ENCODE assay signal across 8 cellular contexts in the genomic region with DNA sequence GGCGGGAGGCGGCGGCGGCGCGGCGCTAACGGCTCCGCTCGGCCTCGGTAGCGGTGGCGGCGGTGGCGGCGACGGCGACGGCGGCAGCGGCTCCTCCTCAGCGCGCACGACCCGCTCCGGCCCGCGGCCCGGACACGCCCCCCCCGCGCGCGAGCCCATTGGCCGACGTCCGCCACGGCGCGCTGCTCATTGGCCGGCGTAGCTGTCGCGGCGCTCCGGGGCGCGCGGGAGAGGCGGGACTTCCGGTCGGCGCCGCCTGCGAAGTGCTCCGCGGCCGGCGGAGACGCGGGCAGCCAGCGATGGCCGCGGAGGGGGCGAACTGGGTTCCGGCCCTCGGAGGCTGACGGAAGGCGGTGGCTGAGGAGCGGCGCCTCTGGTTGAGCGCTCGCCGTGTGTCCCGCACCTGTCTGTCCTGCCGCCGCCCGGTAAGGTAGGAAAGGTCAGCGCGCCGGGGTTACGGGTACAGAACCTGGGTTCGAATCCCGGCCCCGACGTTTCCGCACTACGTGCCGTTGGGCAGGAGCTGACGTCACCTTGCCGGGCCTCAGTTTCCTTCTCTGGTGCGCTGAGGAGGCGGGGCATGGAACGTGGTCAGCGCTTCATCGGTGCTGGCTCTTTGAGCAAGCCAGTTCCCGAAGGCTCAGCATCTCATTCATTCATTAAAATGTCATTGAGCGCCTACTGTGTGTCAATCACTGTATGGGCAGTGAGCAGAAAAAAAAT. TPM values are rescaled to one million over a fixed set of nuclear protein-coding genes. Genes with fewer than 3 reads are reported as not detected.
DNase-seq lines count a peak whose midpoint lies in the region; ATAC-seq, FAIRE-seq and TF ChIP-seq lines count a peak whose summit lies in the region.

A gene (minus strand): TSS at position 108 of the 723 bp plus-strand sequence. CDS start 13,826 bp downstream, outside the sequence.

- CTCF ChIA-PET in CD8-positive, alpha-beta T cell (lab: Charles Lee), result interaction anchor here (1.1 to 1.8 kb wide), 3 partner anchors 11 to 348 kb away, joined by 3 to 4 read pairs (median 3); no protein-coding TSS in a partner anchor

- H3K9me2 ChIP-seq in OCI-LY1 (ENCODE audit: low read depth, low read length), result no peaks in the 10 kb centered on the region

- peak; percentile 95 for FAIRE-seq in HTR-8/SVneo (lab: Jason Lieb, UNC)

- peaks cover 38% of the 10 kb centered on the region for H3K79me2 ChIP-seq in OCI-LY1 (ENCODE audit: insufficient read depth, low read length)

- ATAC-seq in CD8-positive, alpha-beta T cell, result peak; percentile 91
- peak; percentile 58 for ATAC-seq in GM19467 (IDR thresholded peaks at IDR 0.05; ENCODE audit: unreplicated experiment)

- peak; percentile 78 to 92 (median 84) for DNase-seq in CD8-positive, alpha-beta T cell
- peak; percentile 92 for DNase-seq in HTR-8/SVneo (ENCODE audit: insufficient read length, low spot score)
- DNase-seq in activated CD8-positive, alpha-beta memory T cell treated with anti-CD3 and anti-CD28 coated beads, Interleukin-2, amount 50 U/mL, for 48 hours, result peak; percentile 94
- peak; percentile 91 for DNase-seq in epidermal melanocyte (ENCODE audit: insufficient read length, low spot score)
- DNase-seq in stimulated activated CD8-positive, alpha-beta memory T cell treated with anti-CD3 and anti-CD28 coated beads, Interleukin-2, amount 100 ng/mL, for 48 hours (ENCODE audit: low read depth in 2 of 2), result peak; percentile 83 to 91

- peaks cover 38% of the 10 kb centered on the region for H3K4me1 Mint-ChIP-seq in CD8-positive, alpha-beta T cell (ENCODE audit: low read depth)

- H3K4me2 ChIP-seq in OCI-LY1 (ENCODE audit: low read length), result peak within 1 kb of the TSS; percentile 95

- intact Hi-C loops in CD8-positive, alpha-beta T cell (cut with DNase I, micrococcal nuclease), result loop anchor here (1.0 to 10.0 kb wide), 2 partner anchors 151 to 204 kb away; a partner anchor contains a TSS

- H3K27me3 ChIP-seq in CD8-positive, alpha-beta T cell (ENCODE audit: insufficient read depth, low read length), result no peaks in the 10 kb centered on the region
- no peaks in the 10 kb centered on the region for H3K27me3 ChIP-seq in OCI-LY1 (ENCODE audit: insufficient read depth, low read length)
- no peaks in the 10 kb centered on the region for H3K27me3 ChIP-seq in mononuclear cell (ENCODE audit: insufficient read depth, low read length)

- H3K27ac ChIP-seq in CD8-positive, alpha-beta T cell (ENCODE audit: low read depth, low read length), result peak within 1 kb of the TSS; percentile 70
- peak within 1 kb of the TSS; percentile 79 for H3K27ac ChIP-seq in OCI-LY1 (ENCODE audit: low read depth, low read length, poor library complexity, severe bottlenecking)

- TF ChIP-seq CTCF in CD8-positive, alpha-beta T cell (IDR thresholded peaks at IDR 0.05), result no peak
- no peak; the same call in 1 of the 2 replicates for TF ChIP-seq CTCF in OCI-LY1 (IDR thresholded peaks at IDR 0.05; ENCODE audit: low read length)

- peak within 1 kb of the TSS; percentile 98 for H3K9ac ChIP-seq in OCI-LY1 (ENCODE audit: low read length)

- H3K27ac Mint-ChIP-seq in CD8-positive, alpha-beta T cell, result peak within 1 kb of the TSS; percentile 81

- no peaks in the 10 kb centered on the region for H3K9me3 Mint-ChIP-seq in CD8-positive, alpha-beta T cell

- POLR2A ChIA-PET in CD8-positive, alpha-beta T cell (lab: Charles Lee), result interaction anchor here (0.6 to 1.7 kb wide), 7 partner anchors 40 to 849 kb away, joined by 3 to 9 read pairs (median 3); a partner anchor contains a TSS

- H3K36me3 ChIP-seq in CD8-positive, alpha-beta T cell (ENCODE audit: insufficient read depth, low read length), result no peaks in the 10 kb centered on the region
- H3K36me3 ChIP-seq in OCI-LY1 (ENCODE audit: insufficient read depth, low read length), result peaks cover 17% of the 10 kb centered on the region; the same call in 1 of the 2 replicates

- no peaks in the 10 kb centered on the region for H3K9me3 ChIP-seq in CD8-positive, alpha-beta T cell (ENCODE audit: low read length)
- H3K9me3 ChIP-seq in OCI-LY1 (ENCODE audit: low read length), result no peaks in the 10 kb centered on the region
- no peaks in the 10 kb centered on the region for H3K9me3 ChIP-seq in mononuclear cell (ENCODE audit: low read depth, low read length)

- H3K4me3 Mint-ChIP-seq in CD8-positive, alpha-beta T cell, result peak within 1 kb of the TSS; percentile 85

- no peaks in the 10 kb centered on the region for H4K20me1 ChIP-seq in OCI-LY1 (ENCODE audit: insufficient read depth, low read length)

- no peak within 1 kb of the TSS for H2AFZ ChIP-seq in OCI-LY1 (ENCODE audit: low read length)

- H3K36me3 Mint-ChIP-seq in CD8-positive, alpha-beta T cell, result peaks cover 12% of the 10 kb centered on the region

- H3F3A ChIP-seq in OCI-LY1 (ENCODE audit: insufficient read depth, low read length), result no peaks in the 10 kb centered on the region

- peaks cover 38% of the 10 kb centered on the region for H3K4me1 ChIP-seq in CD8-positive, alpha-beta T cell (ENCODE audit: insufficient read depth, low read length)
- H3K4me1 ChIP-seq in OCI-LY1 (ENCODE audit: insufficient read depth, low read length, severe bottlenecking), result peaks cover 41% of the 10 kb centered on the region
- H3K4me1 ChIP-seq in mononuclear cell (ENCODE audit: insufficient read depth, low read length), result peaks cover 43% of the 10 kb centered on the region

- peak within 1 kb of the TSS; percentile 87 for H3K4me3 ChIP-seq in CD8-positive, alpha-beta T cell (ENCODE audit: low read depth, low read length)
- peak within 1 kb of the TSS; percentile 97 for H3K4me3 ChIP-seq in OCI-LY1 (ENCODE audit: low read depth, low read length, poor library complexity, severe bottlenecking)
- H3K4me3 ChIP-seq in mononuclear cell (ENCODE audit: low read length), result peak within 1 kb of the TSS; percentile 68

- no peaks in the 10 kb centered on the region for H3K27me3 Mint-ChIP-seq in CD8-positive, alpha-beta T cell (ENCODE audit: low read depth)

RNA-seq across cellular contexts. Expression of the gene that starts here (rescaled TPM):
- 10 to 100 TPM; 19.9 to 23.5 TPM for total RNA-seq in CD8-positive, alpha-beta T cell
- 9.2 TPM for total RNA-seq in mononuclear cell

Comparison
In these comparisons a context has a peak if more than half of its experiments do, and no peak if none do; other contexts are left out.
1. Peak in every context shown above with its lines: DNase-seq, ATAC-seq, H3K4me3 ChIP-seq and H3K27ac ChIP-seq.